ENCODE assay signal across 30 cellular contexts in the genomic region with DNA sequence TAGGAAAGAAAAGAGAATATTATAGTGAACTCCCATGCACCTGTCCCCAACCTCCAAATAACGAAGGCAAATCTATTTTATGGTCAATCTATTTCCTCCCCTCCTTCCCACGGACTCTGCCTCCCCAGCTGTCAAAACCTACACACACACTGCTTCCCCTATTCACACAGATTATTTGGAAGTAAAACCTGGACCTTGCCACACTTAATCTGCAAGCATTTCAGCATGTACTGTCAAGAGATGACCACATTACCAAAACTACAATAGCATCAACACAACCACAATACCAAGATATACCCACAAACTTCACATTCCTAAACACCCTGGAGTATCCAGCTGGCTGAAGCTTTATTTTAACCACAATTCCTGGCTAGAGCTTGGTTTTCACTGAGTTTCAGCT. TPM values are rescaled to one million over a fixed set of nuclear protein-coding genes. Genes with fewer than 3 reads are reported as not detected.
"Had no signal": no experiment of that assay in that cellular context is flagged by ENCODE, and none has a peak within 500 bp of the region (broad histone marks: within the 10 kb centered on the region; RNA-seq: fewer than 3 reads in every experiment).

No MANE protein-coding gene starts in this region.

- DNase-seq: activated B cell treated with CpG ODN at 0.5 μM for 24 hours; activated CD4-positive, alpha-beta T cell treated with anti-CD3 and anti-CD28 coated beads, Interleukin-2, amount 50 U/mL, for 48 hours; activated CD8-positive, alpha-beta memory T cell treated with anti-CD3 and anti-CD28 coated beads, Interleukin-2, amount 50 U/mL, for 48 hours; activated effector memory CD4-positive, alpha-beta T cell treated with Interleukin-2 at 50 U/mL for 16 hours; activated naive CD8-positive, alpha-beta T cell treated with anti-CD3 and anti-CD28 coated beads, Interleukin-2, amount 50 U/mL, for 24 hours; activated T-cell treated with anti-CD3 and anti-CD28 coated beads, Interleukin-2, amount 50 U/mL, for 4 hours; central memory CD4-positive, alpha-beta T cell; dermis blood vessel endothelial cell; effector CD8-positive, alpha-beta T cell; gastrocnemius medialis; midbrain; posterior cingulate gyrus; stimulated activated CD4-positive, alpha-beta T cell treated with anti-CD3 and anti-CD28 coated beads, Interleukin-2, amount 100 ng/mL, for 48 hours; stimulated activated CD8-positive, alpha-beta memory T cell treated with anti-CD3 and anti-CD28 coated beads, Interleukin-4, amount 100 ng/mL, for 48 hours; stimulated activated naive B cell treated with anti-CD40 and anti-IgM and Interleukin-4, amounts not matched to agents 10 μg/mL and 1 μg/mL and 100 μg/mL, for 72 hours; T-helper 1 cell; T-helper 9 cell; transverse colon had no signal

- H3K27ac Mint-ChIP-seq: activated B cell treated with CpG ODN at 0.5 μM for 24 hours; activated CD4-positive, alpha-beta T cell treated with anti-CD3 and anti-CD28 coated beads for 36 hours; activated naive CD4-positive, alpha-beta T cell treated with anti-CD3 and anti-CD28 coated beads for 36 hours; activated naive CD8-positive, alpha-beta T cell treated with anti-CD3 and anti-CD28 coated beads, Interleukin-2, amount 50 U/mL, for 24 hours; natural killer cell treated with Interleukin-12 subunit alpha and Interleukin-12 subunit beta and Interleukin-15 and Interleukin-18, amount 100 ng/mL, for 72 hours had no signal

- H3K9me3 Mint-ChIP-seq: activated B cell treated with CpG ODN at 0.5 μM for 24 hours; activated naive CD4-positive, alpha-beta T cell treated with anti-CD3 and anti-CD28 coated beads for 36 hours; activated naive CD8-positive, alpha-beta T cell treated with anti-CD3 and anti-CD28 coated beads, Interleukin-2, amount 50 U/mL, for 24 hours; activated T-cell treated with anti-CD3 and anti-CD28 coated beads, Interleukin-2, amount 50 U/mL, for 4 hours; natural killer cell treated with Interleukin-12 subunit alpha and Interleukin-12 subunit beta and Interleukin-15 and Interleukin-18, amount 100 ng/mL, for 72 hours had no signal

- H3K36me3 Mint-ChIP-seq: natural killer cell treated with Interleukin-12 subunit alpha and Interleukin-12 subunit beta and Interleukin-15 and Interleukin-18, amount 100 ng/mL, for 72 hours; stimulated activated naive B cell treated with anti-CD40 and anti-IgM and Interleukin-4, amounts not matched to agents 10 μg/mL and 1 μg/mL and 100 μg/mL, for 72 hours had no signal

- H3K27ac ChIP-seq: gastrocnemius medialis, transverse colon, vagina had no signal

- H3K9me3 ChIP-seq: gastrocnemius medialis, transverse colon, vagina had no signal

- H3K36me3 ChIP-seq: gastrocnemius medialis, transverse colon, vagina had no signal

- ATAC-seq: activated CD4-positive, alpha-beta T cell treated with anti-CD3 and anti-CD28 coated beads for 36 hours; activated naive CD8-positive, alpha-beta T cell treated with anti-CD3 and anti-CD28 coated beads, Interleukin-2, amount 50 U/mL, for 24 hours; activated T-cell treated with anti-CD3 and anti-CD28 coated beads, Interleukin-2, amount 50 U/mL, for 4 hours; esophagus mucosa; gastrocnemius medialis; natural killer cell treated with Interleukin-12 subunit alpha and Interleukin-12 subunit beta and Interleukin-15 and Interleukin-18, amount 100 ng/mL, for 72 hours; sciatic nerve; stimulated activated naive B cell treated with anti-CD40 and anti-IgM and Interleukin-4, amounts not matched to agents 10 μg/mL and 1 μg/mL and 100 μg/mL, for 72 hours had no signal

- H3K4me2 ChIP-seq: smooth muscle cell had no signal

- H3K4me3 Mint-ChIP-seq: activated B cell treated with CpG ODN at 0.5 μM for 24 hours; activated naive CD8-positive, alpha-beta T cell treated with anti-CD3 and anti-CD28 coated beads, Interleukin-2, amount 50 U/mL, for 24 hours; natural killer cell treated with Interleukin-12 subunit alpha and Interleukin-12 subunit beta and Interleukin-15 and Interleukin-18, amount 100 ng/mL, for 72 hours; stimulated activated naive B cell treated with anti-CD40 and anti-IgM and Interleukin-4, amounts not matched to agents 10 μg/mL and 1 μg/mL and 100 μg/mL, for 72 hours had no signal

- H3K4me3 ChIP-seq: gastrocnemius medialis, smooth muscle cell, transverse colon, vagina had no signal

RNA-seq across cellular contexts. Expression of a gene that starts 27.8 kb away (rescaled TPM):
- total RNA-seq: activated B cell treated with CpG ODN at 0.5 μM for 24 hours; activated CD4-positive, alpha-beta T cell treated with anti-CD3 and anti-CD28 coated beads for 36 hours; activated CD8-positive, alpha-beta memory T cell treated with anti-CD3 and anti-CD28 coated beads for 36 hours; activated naive CD4-positive, alpha-beta T cell treated with anti-CD3 and anti-CD28 coated beads for 36 hours; activated T-cell treated with anti-CD3 and anti-CD28 coated beads, Interleukin-2, amount 50 U/mL, for 4 hours; dermis blood vessel endothelial cell; endothelial cell of umbilical vein; esophagus mucosa; gastrocnemius medialis; liver; natural killer cell treated with Interleukin-12 subunit alpha and Interleukin-12 subunit beta and Interleukin-15 and Interleukin-18, amount 100 ng/mL, for 72 hours; renal cortical epithelial cell; sciatic nerve; smooth muscle cell; temporal lobe; transverse colon; vagina had no signal
- polyA plus RNA-seq: endothelial cell of umbilical vein, liver, smooth muscle cell had no signal

RNA-seq across cellular contexts. Expression of a gene that starts 31.4 kb away (rescaled TPM):
- total RNA-seq: activated B cell treated with CpG ODN at 0.5 μM for 24 hours; activated CD4-positive, alpha-beta T cell treated with anti-CD3 and anti-CD28 coated beads for 36 hours; activated CD8-positive, alpha-beta memory T cell treated with anti-CD3 and anti-CD28 coated beads for 36 hours; activated naive CD4-positive, alpha-beta T cell treated with anti-CD3 and anti-CD28 coated beads for 36 hours; activated T-cell treated with anti-CD3 and anti-CD28 coated beads, Interleukin-2, amount 50 U/mL, for 4 hours; dermis blood vessel endothelial cell; endothelial cell of umbilical vein; gastrocnemius medialis; liver; natural killer cell treated with Interleukin-12 subunit alpha and Interleukin-12 subunit beta and Interleukin-15 and Interleukin-18, amount 100 ng/mL, for 72 hours; renal cortical epithelial cell; sciatic nerve; smooth muscle cell; transverse colon; vagina had no signal
- polyA plus RNA-seq: endothelial cell of umbilical vein, liver, smooth muscle cell had no signal
